ENCODE assay signal across 9 cellular contexts in the genomic region with DNA sequence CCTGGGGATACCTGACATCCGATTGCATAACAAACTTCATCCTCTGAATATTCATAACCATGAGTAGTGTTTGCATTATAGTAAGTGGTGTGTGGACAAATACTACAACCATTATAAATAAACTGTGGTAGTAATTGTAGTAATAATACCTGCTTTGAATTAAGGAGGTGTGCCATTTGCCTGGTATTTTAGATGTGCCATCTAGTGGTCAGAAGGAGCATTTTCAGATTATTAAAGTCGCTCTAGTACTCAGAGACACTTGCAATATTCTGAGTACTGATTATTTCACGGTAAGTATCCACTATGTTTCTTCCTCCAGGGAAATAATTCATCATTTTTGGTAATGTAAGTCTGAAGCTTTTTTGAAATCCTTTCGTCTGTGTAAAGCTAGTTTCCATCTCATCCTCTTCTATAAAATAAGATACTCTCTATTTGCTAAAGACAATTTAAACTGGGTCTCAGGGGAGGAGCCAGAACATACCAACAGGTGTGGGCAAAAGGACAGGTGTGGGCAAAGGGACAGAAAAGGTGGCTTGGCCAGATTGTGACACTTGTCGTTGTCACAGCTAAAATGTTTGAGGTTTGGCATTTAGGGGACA.
DNase-seq lines count a peak whose midpoint lies in the region; ATAC-seq and TF ChIP-seq lines count a peak whose summit lies in the region.
"Had no signal": no experiment of that assay in that cellular context is flagged by ENCODE, and none has a peak within 500 bp of the region (broad histone marks: within the 10 kb centered on the region; RNA-seq: fewer than 3 reads in every experiment).

No MANE protein-coding gene starts in this region.

- peaks cover 17% of the 10 kb centered on the region for H3K4me1 ChIP-seq in RWPE2 (ENCODE audit: insufficient read depth, poor library complexity, severe bottlenecking)

- no peaks in the 10 kb centered on the region for H3K27me3 ChIP-seq in RWPE2 (ENCODE audit: insufficient read depth, poor library complexity, severe bottlenecking)

- no peaks in the 10 kb centered on the region for H3K9me3 ChIP-seq in RWPE2 (ENCODE audit: severe bottlenecking)

- peak; percentile 83 for TF ChIP-seq CTCF in RWPE2 (IDR thresholded peaks at IDR 0.05; ENCODE audit: poor library complexity, severe bottlenecking)

- H3K36me3 ChIP-seq in RWPE2 (ENCODE audit: low read depth), result no peaks in the 10 kb centered on the region

- DNase-seq in GM04504 (ENCODE audit: low read depth) (peak; percentile 0), RWPE2 (ENCODE audit: low spot score) (no peak), fibroblast of peridontal ligament (ENCODE audit: extremely low read depth) (peak; percentile 26), superior temporal gyrus (ENCODE audit: extremely low spot score) (peak; percentile 66)
- no peak for DNase-seq in activated CD4-positive, CD25-positive, alpha-beta regulatory T cell treated with anti-CD3 and anti-CD28 coated beads, Interleukin-2, amount 50 U/mL, for 72 hours
- DNase-seq: naive B cell had no signal

- ATAC-seq in HG02981 (IDR thresholded peaks at IDR 0.05; ENCODE audit: unreplicated experiment) (peak; percentile 57), RWPE2 (ENCODE audit: low read depth) (peak; percentile 38; the same call in 1 of the 3 replicates), HG03571 (IDR thresholded peaks at IDR 0.05; ENCODE audit: unreplicated experiment) (no peak), HG03520 (IDR thresholded peaks at IDR 0.05; ENCODE audit: unreplicated experiment) (no peak)

- no peak overlapping the region for H3K4me3 ChIP-seq in RWPE2 (ENCODE audit: severe bottlenecking)

- H3K27ac ChIP-seq in RWPE2 (ENCODE audit: poor library complexity, severe bottlenecking), result no peak overlapping the region

Comparison
In these comparisons a context has a peak if more than half of its experiments do, and no peak if none do; other contexts are left out.
1. DNase-seq: peak in GM04504 (single experiment), fibroblast of peridontal ligament (single experiment) and superior temporal gyrus (single experiment); none in RWPE2 (single experiment) and activated CD4-positive, CD25-positive, alpha-beta regulatory T cell treated with anti-CD3 and anti-CD28 coated beads, Interleukin-2, amount 50 U/mL, for 72 hours (single experiment).
2. ATAC-seq: peak in HG02981 (single experiment) and RWPE2 (single experiment); none in HG03571 (single experiment) and HG03520 (single experiment).